8 cellular contexts compared by ENCODE assay signal in genomic region chr10:69506834-69507643, GRCh38. TPM values are rescaled to one million over a fixed set of nuclear protein-coding genes. Genes with fewer than 3 reads are reported as not detected.
DNase-seq lines count a peak whose midpoint lies in the region; ATAC-seq and TF ChIP-seq lines count a peak whose summit lies in the region.

No MANE protein-coding gene starts in this region.

- WGBS in trophoblast cell (ENCODE audit: extremely low coverage, insufficient coverage, insufficient read length): no CpG with 5 or more reads among the region's 18 CpGs

- H3K36me3 ChIP-seq in SU-DHL-6 (ENCODE audit: low read length) (no peaks in the 10 kb centered on the region), trophoblast cell (ENCODE audit: control insufficient read depth in 1 of 2, insufficient read depth in 2 of 2, low read length in 2 of 2) (peaks cover 0 to 4% of the 10 kb centered on the region in 2 experiments)

- H3F3A ChIP-seq in SU-DHL-6 (ENCODE audit: insufficient read depth): no peaks in the 10 kb centered on the region

- no peak overlapping the region for H3K27ac ChIP-seq in SU-DHL-6 (ENCODE audit: low read depth, low read length)
- H3K27ac ChIP-seq in trophoblast cell (ENCODE audit: low read depth, low read length): no peak overlapping the region

- H3K9me2 ChIP-seq in SU-DHL-6 (replicated peaks; ENCODE audit: insufficient read depth, low read length): no peaks in the 10 kb centered on the region

- H3K4me1 ChIP-seq in trophoblast cell (ENCODE audit: control insufficient read depth in 1 of 2, insufficient read depth in 2 of 2, low read length in 2 of 2): peaks cover 2% of the 10 kb centered on the region in 2 experiments

- no peaks in the 10 kb centered on the region for H3K27me3 ChIP-seq in SU-DHL-6 (ENCODE audit: low read length)
- H3K27me3 ChIP-seq in trophoblast cell (ENCODE audit: insufficient read depth, low read length): no peaks in the 10 kb centered on the region

- H2BK12ac ChIP-seq in trophoblast cell (ENCODE audit: low read length): no peak overlapping the region

- H3K4me2 ChIP-seq in SU-DHL-6 (ENCODE audit: low read depth, low read length, poor library complexity, severe bottlenecking): peak overlapping the region; percentile 39
- no peak overlapping the region for H3K4me2 ChIP-seq in trophoblast cell (ENCODE audit: low read length)

- H3K4ac ChIP-seq in trophoblast cell (ENCODE audit: low read depth, low read length): no peak overlapping the region

- no peaks in the 10 kb centered on the region for H3K79me1 ChIP-seq in trophoblast cell (ENCODE audit: low read length)

- H3K9ac ChIP-seq in SU-DHL-6 (ENCODE audit: low read length): no peak overlapping the region
- no peak overlapping the region for H3K9ac ChIP-seq in trophoblast cell (ENCODE audit: low read length)

- no peak overlapping the region for H2AK5ac ChIP-seq in trophoblast cell (ENCODE audit: low read length)

- no peak overlapping the region for H3K14ac ChIP-seq in trophoblast cell (ENCODE audit: low read length)

- no peak overlapping the region for H3K18ac ChIP-seq in trophoblast cell (ENCODE audit: low read length)

- no peak overlapping the region for H2BK5ac ChIP-seq in trophoblast cell (ENCODE audit: low read depth, low read length, poor library complexity)

- H4K20me1 ChIP-seq in SU-DHL-6 (ENCODE audit: low read depth, low read length): no peaks in the 10 kb centered on the region

- H3K9me3 ChIP-seq in SU-DHL-6 (ENCODE audit: insufficient read depth, low read length) (no peaks in the 10 kb centered on the region), trophoblast cell (ENCODE audit: insufficient read depth, low read depth, low read length) (no peaks in the 10 kb centered on the region)

- H2BK120ac ChIP-seq in trophoblast cell (ENCODE audit: insufficient read depth, low read length, poor library complexity): no peak overlapping the region

- H3K79me2 ChIP-seq in SU-DHL-6 (ENCODE audit: insufficient read depth, low read length) (no peaks in the 10 kb centered on the region), trophoblast cell (ENCODE audit: control insufficient read depth, insufficient read depth, low read length, poor library complexity) (no peaks in the 10 kb centered on the region)

- ATAC-seq in HG03378 (IDR thresholded peaks at IDR 0.05; ENCODE audit: unreplicated experiment) (no peak), GM18520 (IDR thresholded peaks at IDR 0.05; ENCODE audit: unreplicated experiment) (no peak)

- no peak overlapping the region for H4K8ac ChIP-seq in trophoblast cell (ENCODE audit: low read depth, low read length)

- no peak overlapping the region for H4K12ac ChIP-seq in trophoblast cell (ENCODE audit: low read depth, low read length)

- no peak overlapping the region for H4K91ac ChIP-seq in trophoblast cell (ENCODE audit: low read depth, low read length)

- no peak overlapping the region for H3K23ac ChIP-seq in trophoblast cell (ENCODE audit: low read length)

- H2AFZ ChIP-seq in SU-DHL-6 (ENCODE audit: low read depth, low read length, severe bottlenecking) (peak overlapping the region; percentile 88), trophoblast cell (ENCODE audit: insufficient read depth, low read length, poor library complexity) (no peak overlapping the region)

- peak; percentile 71 for DNase-seq in ELF-1 (ENCODE audit: low read depth, low spot score)
- peak; percentile 0 for DNase-seq in germinal center (ENCODE audit: low spot score)
- DNase-seq in trophoblast cell: peak; percentile 35 to 66
- no peak for DNase-seq in NCI-H2081 (lab: John Stamatoyannopoulos, UW)
- DNase-seq in A172 (ENCODE audit: low spot score): no peak

- no peak overlapping the region for H3K4me3 ChIP-seq in SU-DHL-6 (ENCODE audit: insufficient read depth, low read length, poor library complexity, severe bottlenecking)
- H3K4me3 ChIP-seq in trophoblast cell (ENCODE audit: low read depth, low read length): no peak overlapping the region

- no peak for TF ChIP-seq CTCF in SU-DHL-6 (IDR thresholded peaks at IDR 0.05; ENCODE audit: insufficient read depth, low read length, poor library complexity, severe bottlenecking)

RNA-seq across cellular contexts. Expression of gene TSPAN15, which starts 55.8 kb away (rescaled TPM):
- polyA plus RNA-seq in trophoblast cell (2013): 19.1 and 19.5 TPM in 2 replicates
- total RNA-seq in A172 (2014; rRNA removed; shearing (Covaris generic)): 13.6 and 18.7 TPM in 2 replicates

Comparison
In these comparisons a context has a peak if more than half of its experiments do, and no peak if none do; other contexts are left out.
1. DNase-seq: peak in ELF-1 (single experiment), germinal center (single experiment) and trophoblast cell (2 of 2); none in NCI-H2081 (0 of 2) and A172 (single experiment).